1 cellular context compared by ENCODE assay signal in the genomic region with DNA sequence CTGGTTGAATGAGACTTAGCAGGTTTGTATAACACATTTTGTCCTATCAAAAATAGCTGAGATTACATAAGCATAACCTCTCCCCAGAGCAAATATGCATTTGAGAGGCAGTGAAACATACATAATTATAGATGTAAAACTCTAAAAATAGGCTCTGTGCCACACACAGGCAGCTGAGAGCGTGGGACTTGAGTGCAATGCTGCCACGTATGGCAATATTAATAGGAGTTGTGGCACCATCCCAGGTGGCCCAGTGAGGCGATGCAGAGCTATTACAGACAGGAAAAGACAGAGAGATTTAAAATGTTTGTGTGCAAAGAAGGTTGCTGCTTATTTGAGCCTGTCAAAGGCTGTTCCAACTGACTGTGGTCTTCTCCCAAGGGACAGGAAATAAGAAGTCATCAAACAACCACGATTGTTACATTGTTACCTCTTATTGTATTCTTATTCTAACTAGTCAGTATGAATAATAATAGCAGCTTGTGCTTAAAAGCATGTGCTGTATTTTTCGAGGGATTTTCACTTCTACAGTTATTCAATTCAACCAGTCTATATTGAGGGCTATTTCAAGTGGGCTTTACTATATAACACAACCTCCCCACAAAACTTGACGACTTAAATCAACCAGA.
A peak's percentile ranks its signal among the peaks of the same experiment; 100 is the strongest.
TF ChIP-seq lines count a peak whose summit lies in the region.

No MANE protein-coding gene starts in this region.

TF ChIP-seq in H1, 55 proteins besides CTCF, POLR2A, EP300 and RAD21:
- TF ChIP-seq GABPA (IDR thresholded peaks at IDR 0.05; ENCODE audit: borderline replicate concordance, insufficient read depth, low read length) (no peak), MAX (IDR thresholded peaks at IDR 0.05) (0 out of 2 replicates have a peak, but pooled peaks have one; percentile 7), TBP (IDR thresholded peaks at IDR 0.05; ENCODE audit: low read depth, low read length) (no peak), NRF1 (IDR thresholded peaks at IDR 0.05; ENCODE audit: low read depth, low read length) (no peak), CHD1 (IDR thresholded peaks at IDR 0.05; ENCODE audit: low read depth, low read length) (no peak)
